ENCODE assay signal across 16 cellular contexts in the genomic region with DNA sequence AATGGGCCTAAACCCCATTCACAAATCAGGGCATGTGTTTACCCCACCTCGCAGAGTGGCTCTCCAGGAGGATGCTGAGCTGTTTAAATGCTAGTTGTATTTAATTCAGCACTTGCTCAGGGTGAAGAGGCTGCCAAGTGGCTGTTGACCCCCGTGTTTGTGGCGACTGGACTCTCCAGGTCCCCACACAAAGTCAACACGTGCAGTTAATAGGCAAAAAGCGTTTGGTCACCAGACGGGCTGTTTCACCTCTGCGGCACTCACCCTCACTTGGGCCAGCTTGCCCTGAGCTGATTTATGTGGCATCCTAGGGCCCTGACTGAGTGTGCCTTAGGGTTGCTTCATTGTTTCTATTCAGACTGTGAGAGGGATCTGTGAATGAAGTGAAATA.
DNase-seq lines count a peak whose midpoint lies in the region; ATAC-seq and TF ChIP-seq lines count a peak whose summit lies in the region.
"Had no signal": no experiment of that assay in that cellular context is flagged by ENCODE, and none has a peak within 500 bp of the region (broad histone marks: within the 10 kb centered on the region; RNA-seq: fewer than 3 reads in every experiment).

No MANE protein-coding gene starts in this region.

- intact Hi-C loops in left ventricle myocardium inferior (cut with micrococcal nuclease) (no loop called here), esophagus squamous epithelium (cut with DNase I) (no loop called here)

- H3K4me1 ChIP-seq in left ventricle myocardium inferior (no peaks in the 10 kb centered on the region), osteoblast (ENCODE audit: insufficient read depth, low read length) (peaks cover 24% of the 10 kb centered on the region), esophagus squamous epithelium (peaks cover 0 to 8% (median 0%) of the 10 kb centered on the region in 3 donors)

- no peaks in the 10 kb centered on the region for H3K36me3 Mint-ChIP-seq in brain
- no peaks in the 10 kb centered on the region for H3K36me3 Mint-ChIP-seq in type B pancreatic cell
- H3K36me3 Mint-ChIP-seq: naive B cell had no signal

- H3K27ac Mint-ChIP-seq in brain (peak overlapping the region in 3 of 5 experiments; percentile 82 to 89 (median 86)), type B pancreatic cell (peak overlapping the region; percentile 60)
- H3K27ac Mint-ChIP-seq: naive B cell, T-helper 17 cell had no signal

- no peaks in the 10 kb centered on the region for H3K36me3 ChIP-seq in left ventricle myocardium inferior
- H3K36me3 ChIP-seq in osteoblast (ENCODE audit: insufficient read depth, low read length): no peaks in the 10 kb centered on the region
- no peaks in the 10 kb centered on the region for H3K36me3 ChIP-seq in esophagus squamous epithelium
- H3K36me3 ChIP-seq: brain microvascular endothelial cell had no signal

- H3K4me3 ChIP-seq in left ventricle myocardium inferior (peak overlapping the region; percentile 32), osteoblast (ENCODE audit: insufficient read depth, low read length) (no peak overlapping the region), esophagus squamous epithelium (peak overlapping the region in 1 of 4 donors; percentile 17)

- H3K9me3 Mint-ChIP-seq in brain (peaks cover 0 to 5% (median 0%) of the 10 kb centered on the region in 5 experiments), type B pancreatic cell (no peaks in the 10 kb centered on the region)

- no peak for ATAC-seq in GM21528 (IDR thresholded peaks at IDR 0.05; ENCODE audit: low FRiP score, unreplicated experiment)
- ATAC-seq: T-helper 17 cell had no signal

- no peak for TF ChIP-seq POLR2A in esophagus squamous epithelium (IDR thresholded peaks at IDR 0.05)

- H3K27me3 Mint-ChIP-seq in brain (no peaks in the 10 kb centered on the region), type B pancreatic cell (peaks cover 8% of the 10 kb centered on the region)

- H2AFZ ChIP-seq in osteoblast (ENCODE audit: low read length): no peak overlapping the region

- no peak for DNase-seq in left ventricle myocardium inferior
- DNase-seq in osteoblast (ENCODE audit: insufficient read length, low spot score, missing footprints): no peak
- DNase-seq in type B pancreatic cell (ENCODE audit: extremely low spot score, unreplicated experiment): no peak
- no peak for DNase-seq in glomerular visceral epithelial cell (ENCODE audit: extremely low spot score)
- no peak for DNase-seq in esophagus squamous epithelium (lab: John Stamatoyannopoulos, UW)
- DNase-seq in COLO829 (ENCODE audit: low spot score): no peak
- DNase-seq: activated gamma-delta T cell treated with Interleukin-2 at 50 U/mL for 16 hours, DND-41, H7, naive B cell, NCI-H1048, T-helper 17 cell had no signal

- WGBS in esophagus squamous epithelium, 2 donors: 81 to 87% methylated on average over 3 to 6 of the region's 7 CpGs

- TF ChIP-seq CTCF in brain (conservative IDR thresholded peaks at IDR 0.05) (no peak), left ventricle myocardium inferior (IDR thresholded peaks at IDR 0.05; ENCODE audit: borderline replicate concordance) (no peak), osteoblast (IDR thresholded peaks at IDR 0.05; ENCODE audit: extremely low read depth, low read depth, low read length) (no peak), type B pancreatic cell (conservative IDR thresholded peaks at IDR 0.05) (no peak), esophagus squamous epithelium (IDR thresholded peaks at IDR 0.05) (no peak)

- H3K4me3 Mint-ChIP-seq in brain: peak overlapping the region in 4 of 5 experiments; percentile 41 to 76 (median 66)
- H3K4me3 Mint-ChIP-seq in type B pancreatic cell: peak overlapping the region; percentile 34
- H3K4me3 Mint-ChIP-seq: naive B cell, T-helper 17 cell had no signal

- peak overlapping the region; percentile 61 for H3K4me2 ChIP-seq in osteoblast (ENCODE audit: insufficient read depth, low read length)

- H3K27me3 ChIP-seq in left ventricle myocardium inferior (ENCODE audit: low read depth): peaks cover 23% of the 10 kb centered on the region
- no peaks in the 10 kb centered on the region for H3K27me3 ChIP-seq in osteoblast (ENCODE audit: insufficient read depth, low read length)
- H3K27me3 ChIP-seq in esophagus squamous epithelium: no peaks in the 10 kb centered on the region
- H3K27me3 ChIP-seq: brain microvascular endothelial cell had no signal

- peaks cover 69% of the 10 kb centered on the region for H3K4me1 Mint-ChIP-seq in brain
- H3K4me1 Mint-ChIP-seq in type B pancreatic cell (ENCODE audit: unreplicated experiment): peaks cover 44% of the 10 kb centered on the region
- H3K4me1 Mint-ChIP-seq: naive B cell, T-helper 17 cell had no signal

- no peaks in the 10 kb centered on the region for H4K20me1 ChIP-seq in osteoblast (ENCODE audit: insufficient read depth, low read length)

- no peaks in the 10 kb centered on the region for H3K9me3 ChIP-seq in left ventricle myocardium inferior (replicated peaks)
- H3K9me3 ChIP-seq in osteoblast (ENCODE audit: low read depth, low read length): no peaks in the 10 kb centered on the region
- no peaks in the 10 kb centered on the region for H3K9me3 ChIP-seq in esophagus squamous epithelium

- H3K27ac ChIP-seq in left ventricle myocardium inferior (replicated peaks): peak overlapping the region; percentile 79
- H3K27ac ChIP-seq in osteoblast (ENCODE audit: low read depth, low read length): peak overlapping the region; percentile 55
- H3K27ac ChIP-seq in esophagus squamous epithelium: peak overlapping the region in 2 of 4 donors; percentile 58 to 66
- H3K27ac ChIP-seq: brain microvascular endothelial cell, C4-2B had no signal

- no peaks in the 10 kb centered on the region for H3K79me2 ChIP-seq in osteoblast (ENCODE audit: insufficient read depth, low read length)
